ENCODE assay signal across 1 cellular context in the genomic region with DNA sequence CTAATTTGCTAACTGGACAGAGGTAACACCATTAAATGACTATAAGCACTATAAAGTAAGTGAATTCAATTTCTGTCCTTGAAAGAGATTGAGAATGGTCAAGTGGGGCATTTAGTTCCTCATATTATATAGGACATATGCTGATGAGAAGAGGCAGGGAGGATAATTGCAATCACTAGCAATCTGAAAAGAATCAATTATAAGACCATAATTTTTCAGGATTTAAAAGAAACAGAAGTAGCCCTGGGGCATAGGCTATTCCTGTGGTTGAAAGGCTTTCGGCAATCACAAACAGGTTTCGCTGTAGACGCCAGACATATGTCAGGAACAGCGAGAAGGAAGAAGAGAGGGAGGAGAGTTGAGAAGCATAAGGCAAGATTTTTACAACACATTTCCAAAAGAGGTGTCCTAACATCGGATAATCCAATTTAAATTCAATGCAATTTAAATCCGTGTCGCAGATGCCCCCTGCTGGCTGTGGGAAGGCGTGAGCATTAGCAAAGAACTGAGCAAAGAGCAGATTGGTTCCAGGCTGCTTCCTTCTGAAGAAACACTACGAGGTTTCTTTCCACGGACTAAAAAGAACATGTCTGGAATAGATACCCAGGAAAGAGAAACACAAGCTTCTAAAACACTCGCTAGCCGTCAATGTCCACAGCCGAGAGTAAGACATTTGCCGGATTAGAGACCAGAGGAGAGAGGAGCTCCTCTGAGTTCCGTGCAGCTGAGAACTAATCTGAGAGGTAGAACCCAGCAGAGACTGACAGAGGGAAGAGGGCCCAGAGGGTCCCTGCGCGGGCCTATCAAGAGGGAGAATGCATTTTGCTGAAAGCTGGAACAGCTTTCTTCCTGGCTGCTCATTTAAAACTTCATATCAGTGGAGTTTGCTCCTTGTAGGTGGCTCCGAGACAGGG.
TF ChIP-seq lines count a peak whose summit lies in the region.

No MANE protein-coding gene starts in this region.

TF ChIP-seq in WTC11, 78 proteins besides CTCF, POLR2A, EP300 and RAD21:
- TF ChIP-seq, protein P1, sequence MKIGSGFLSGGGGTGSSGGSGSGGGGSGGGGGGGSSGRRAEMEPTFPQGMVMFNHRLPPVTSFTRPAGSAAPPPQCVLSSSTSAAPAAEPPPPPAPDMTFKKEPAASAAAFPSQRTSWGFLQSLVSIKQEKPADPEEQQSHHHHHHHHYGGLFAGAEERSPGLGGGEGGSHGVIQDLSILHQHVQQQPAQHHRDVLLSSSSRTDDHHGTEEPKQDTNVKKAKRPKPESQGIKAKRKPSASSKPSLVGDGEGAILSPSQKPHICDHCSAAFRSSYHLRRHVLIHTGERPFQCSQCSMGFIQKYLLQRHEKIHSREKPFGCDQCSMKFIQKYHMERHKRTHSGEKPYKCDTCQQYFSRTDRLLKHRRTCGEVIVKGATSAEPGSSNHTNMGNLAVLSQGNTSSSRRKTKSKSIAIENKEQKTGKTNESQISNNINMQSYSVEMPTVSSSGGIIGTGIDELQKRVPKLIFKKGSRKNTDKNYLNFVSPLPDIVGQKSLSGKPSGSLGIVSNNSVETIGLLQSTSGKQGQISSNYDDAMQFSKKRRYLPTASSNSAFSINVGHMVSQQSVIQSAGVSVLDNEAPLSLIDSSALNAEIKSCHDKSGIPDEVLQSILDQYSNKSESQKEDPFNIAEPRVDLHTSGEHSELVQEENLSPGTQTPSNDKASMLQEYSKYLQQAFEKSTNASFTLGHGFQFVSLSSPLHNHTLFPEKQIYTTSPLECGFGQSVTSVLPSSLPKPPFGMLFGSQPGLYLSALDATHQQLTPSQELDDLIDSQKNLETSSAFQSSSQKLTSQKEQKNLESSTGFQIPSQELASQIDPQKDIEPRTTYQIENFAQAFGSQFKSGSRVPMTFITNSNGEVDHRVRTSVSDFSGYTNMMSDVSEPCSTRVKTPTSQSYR (CRISPR knock-in tag; IDR thresholded peaks at IDR 0.05): no peak
